Comparison of ENCODE assay signal across 1 cellular context in the genomic region with DNA sequence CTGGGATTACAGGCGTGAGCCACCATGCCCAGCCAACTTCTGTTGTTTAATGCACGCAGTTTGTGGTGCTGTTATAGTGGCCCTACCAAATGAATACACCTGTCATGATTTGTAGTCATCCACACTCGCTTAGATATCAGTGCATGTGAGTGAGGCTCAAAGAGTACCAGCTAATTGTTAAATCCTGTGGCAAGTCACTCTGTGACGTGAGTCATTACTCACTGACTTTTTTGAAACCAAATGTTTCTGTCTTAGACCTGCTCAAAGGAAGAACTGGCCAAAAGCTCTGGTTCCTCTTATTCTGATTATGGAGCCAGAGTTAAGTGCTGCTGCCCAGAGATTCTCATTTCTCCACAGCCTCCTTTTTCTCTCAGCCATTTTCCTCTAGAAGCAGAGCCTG.
TF ChIP-seq lines count a peak whose summit lies in the region.

No MANE protein-coding gene starts in this region.

TF ChIP-seq in GM12878, 131 proteins besides CTCF, POLR2A, EP300 and RAD21 (continued from another document):
- TF ChIP-seq, protein P1, sequence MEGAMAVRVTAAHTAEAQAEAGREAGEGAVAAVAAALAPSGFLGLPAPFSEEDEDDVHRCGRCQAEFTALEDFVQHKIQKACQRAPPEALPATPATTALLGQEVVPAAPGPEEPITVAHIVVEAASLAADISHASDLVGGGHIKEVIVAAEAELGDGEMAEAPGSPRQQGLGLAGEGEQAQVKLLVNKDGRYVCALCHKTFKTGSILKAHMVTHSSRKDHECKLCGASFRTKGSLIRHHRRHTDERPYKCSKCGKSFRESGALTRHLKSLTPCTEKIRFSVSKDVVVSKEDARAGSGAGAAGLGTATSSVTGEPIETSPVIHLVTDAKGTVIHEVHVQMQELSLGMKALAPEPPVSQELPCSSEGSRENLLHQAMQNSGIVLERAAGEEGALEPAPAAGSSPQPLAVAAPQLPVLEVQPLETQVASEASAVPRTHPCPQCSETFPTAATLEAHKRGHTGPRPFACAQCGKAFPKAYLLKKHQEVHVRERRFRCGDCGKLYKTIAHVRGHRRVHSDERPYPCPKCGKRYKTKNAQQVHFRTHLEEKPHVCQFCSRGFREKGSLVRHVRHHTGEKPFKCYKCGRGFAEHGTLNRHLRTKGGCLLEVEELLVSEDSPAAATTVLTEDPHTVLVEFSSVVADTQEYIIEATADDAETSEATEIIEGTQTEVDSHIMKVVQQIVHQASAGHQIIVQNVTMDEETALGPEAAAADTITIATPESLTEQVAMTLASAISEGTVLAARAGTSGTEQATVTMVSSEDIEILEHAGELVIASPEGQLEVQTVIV (IDR thresholded peaks at IDR 0.05; ENCODE audit: borderline replicate concordance, partially characterized antibody), result no peak
- TF ChIP-seq CREB1 (IDR thresholded peaks at IDR 0.05; ENCODE audit: low read depth) (0 out of 2 replicates have a peak, but pooled peaks have one; percentile 14), POU2F2 (IDR thresholded peaks at IDR 0.05; ENCODE audit: borderline replicate concordance, low read depth, low read length) (0 out of 3 replicates have a peak, but pooled peaks have one; percentile 12)
- TF ChIP-seq, protein P2, sequence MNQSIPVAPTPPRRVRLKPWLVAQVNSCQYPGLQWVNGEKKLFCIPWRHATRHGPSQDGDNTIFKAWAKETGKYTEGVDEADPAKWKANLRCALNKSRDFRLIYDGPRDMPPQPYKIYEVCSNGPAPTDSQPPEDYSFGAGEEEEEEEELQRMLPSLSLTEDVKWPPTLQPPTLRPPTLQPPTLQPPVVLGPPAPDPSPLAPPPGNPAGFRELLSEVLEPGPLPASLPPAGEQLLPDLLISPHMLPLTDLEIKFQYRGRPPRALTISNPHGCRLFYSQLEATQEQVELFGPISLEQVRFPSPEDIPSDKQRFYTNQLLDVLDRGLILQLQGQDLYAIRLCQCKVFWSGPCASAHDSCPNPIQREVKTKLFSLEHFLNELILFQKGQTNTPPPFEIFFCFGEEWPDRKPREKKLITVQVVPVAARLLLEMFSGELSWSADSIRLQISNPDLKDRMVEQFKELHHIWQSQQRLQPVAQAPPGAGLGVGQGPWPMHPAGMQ (IDR thresholded peaks at IDR 0.05; ENCODE audit: borderline replicate concordance), result no peak
- TF ChIP-seq, protein P3, sequence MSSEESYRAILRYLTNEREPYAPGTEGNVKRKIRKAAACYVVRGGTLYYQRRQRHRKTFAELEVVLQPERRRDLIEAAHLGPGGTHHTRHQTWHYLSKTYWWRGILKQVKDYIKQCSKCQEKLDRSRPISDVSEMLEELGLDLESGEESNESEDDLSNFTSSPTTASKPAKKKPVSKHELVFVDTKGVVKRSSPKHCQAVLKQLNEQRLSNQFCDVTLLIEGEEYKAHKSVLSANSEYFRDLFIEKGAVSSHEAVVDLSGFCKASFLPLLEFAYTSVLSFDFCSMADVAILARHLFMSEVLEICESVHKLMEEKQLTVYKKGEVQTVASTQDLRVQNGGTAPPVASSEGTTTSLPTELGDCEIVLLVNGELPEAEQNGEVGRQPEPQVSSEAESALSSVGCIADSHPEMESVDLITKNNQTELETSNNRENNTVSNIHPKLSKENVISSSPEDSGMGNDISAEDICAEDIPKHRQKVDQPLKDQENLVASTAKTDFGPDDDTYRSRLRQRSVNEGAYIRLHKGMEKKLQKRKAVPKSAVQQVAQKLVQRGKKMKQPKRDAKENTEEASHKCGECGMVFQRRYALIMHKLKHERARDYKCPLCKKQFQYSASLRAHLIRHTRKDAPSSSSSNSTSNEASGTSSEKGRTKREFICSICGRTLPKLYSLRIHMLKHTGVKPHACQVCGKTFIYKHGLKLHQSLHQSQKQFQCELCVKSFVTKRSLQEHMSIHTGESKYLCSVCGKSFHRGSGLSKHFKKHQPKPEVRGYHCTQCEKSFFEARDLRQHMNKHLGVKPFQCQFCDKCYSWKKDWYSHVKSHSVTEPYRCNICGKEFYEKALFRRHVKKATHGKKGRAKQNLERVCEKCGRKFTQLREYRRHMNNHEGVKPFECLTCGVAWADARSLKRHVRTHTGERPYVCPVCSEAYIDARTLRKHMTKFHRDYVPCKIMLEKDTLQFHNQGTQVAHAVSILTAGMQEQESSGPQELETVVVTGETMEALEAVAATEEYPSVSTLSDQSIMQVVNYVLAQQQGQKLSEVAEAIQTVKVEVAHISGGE (CRISPR knock-in tag; IDR thresholded peaks at IDR 0.05), result no peak
TF ChIP-seq in GM12878: peak in this region for 4.
